8 cellular contexts compared by ENCODE assay signal in genomic region chr4:121252224-121252806, GRCh38.
DNase-seq lines count a peak whose midpoint lies in the region; ATAC-seq and TF ChIP-seq lines count a peak whose summit lies in the region.

No MANE protein-coding gene starts in this region.

- H3K4me1 Mint-ChIP-seq in HFFc6 (ENCODE audit: low read depth): peaks cover 14% of the 10 kb centered on the region
- H3K4me1 Mint-ChIP-seq in activated CD4-positive, alpha-beta T cell treated with anti-CD3 and anti-CD28 coated beads, Interleukin-2, amount 10 ng/mL, durations not matched to agents 24 days and 14 days: peaks cover 43% of the 10 kb centered on the region

- no peaks in the 10 kb centered on the region for H3K36me3 ChIP-seq in lung (ENCODE audit: control insufficient read depth in 2 of 2, insufficient read depth in 2 of 2, low read length in 2 of 2)

- no peak overlapping the region for H3K27ac Mint-ChIP-seq in HFFc6
- no peak overlapping the region for H3K27ac Mint-ChIP-seq in activated CD4-positive, alpha-beta T cell treated with anti-CD3 and anti-CD28 coated beads, Interleukin-2, amount 10 ng/mL, durations not matched to agents 24 days and 14 days

- H3K27me3 Mint-ChIP-seq in HFFc6 (ENCODE audit: insufficient read depth): no peaks in the 10 kb centered on the region; the same call in none of the 2 replicates
- no peaks in the 10 kb centered on the region for H3K27me3 Mint-ChIP-seq in activated CD4-positive, alpha-beta T cell treated with anti-CD3 and anti-CD28 coated beads, Interleukin-2, amount 10 ng/mL, durations not matched to agents 24 days and 14 days

- no peaks in the 10 kb centered on the region for H3K36me3 Mint-ChIP-seq in HFFc6 (ENCODE audit: low read depth)
- H3K36me3 Mint-ChIP-seq in activated CD4-positive, alpha-beta T cell treated with anti-CD3 and anti-CD28 coated beads, Interleukin-2, amount 10 ng/mL, durations not matched to agents 24 days and 14 days (ENCODE audit: low read depth): peaks cover 2% of the 10 kb centered on the region

- ATAC-seq in lung (ENCODE audit: insufficient read depth, low FRiP score) (peak; percentile 64), GM19455 (IDR thresholded peaks at IDR 0.05; ENCODE audit: unreplicated experiment) (no peak)

- no peak overlapping the region for H3K4me3 Mint-ChIP-seq in HFFc6
- no peak overlapping the region for H3K4me3 Mint-ChIP-seq in activated CD4-positive, alpha-beta T cell treated with anti-CD3 and anti-CD28 coated beads, Interleukin-2, amount 10 ng/mL, durations not matched to agents 24 days and 14 days

- no peaks in the 10 kb centered on the region for H3K9me3 Mint-ChIP-seq in HFFc6
- H3K9me3 Mint-ChIP-seq in activated CD4-positive, alpha-beta T cell treated with anti-CD3 and anti-CD28 coated beads, Interleukin-2, amount 10 ng/mL, durations not matched to agents 24 days and 14 days: no peaks in the 10 kb centered on the region

- H3K9me3 ChIP-seq in lung (ENCODE audit: control insufficient read depth in 2 of 2, insufficient read depth in 1 of 2, low read length in 1 of 2): no peaks in the 10 kb centered on the region

- no peaks in the 10 kb centered on the region for H3K27me3 ChIP-seq in lung (ENCODE audit: control insufficient read depth, insufficient read depth)

- H3K4me3 ChIP-seq in lung: no peak overlapping the region

- peak; percentile 76 for DNase-seq in G401 (ENCODE audit: low spot score)
- DNase-seq in HFFc6: peak; percentile 56
- peak; percentile 1 for DNase-seq in NCI-H2196 treated with DMSO at 0.1 percent for 48 hours (lab: John Stamatoyannopoulos, UW; ENCODE audit: unreplicated experiment)
- peak; percentile 85 for DNase-seq in activated CD4-positive, alpha-beta T cell treated with anti-CD3 and anti-CD28 coated beads, Interleukin-2, amount 10 ng/mL, durations not matched to agents 24 days and 14 days
- DNase-seq in ecto neural progenitor cell (ENCODE audit: low spot score): peak; percentile 73
- peak; percentile 67 for DNase-seq in lung (ENCODE audit: low spot score)
- DNase-seq in stimulated activated CD8-positive, alpha-beta memory T cell treated with anti-CD3 and anti-CD28 coated beads, Interleukin-2, amount 100 ng/mL, for 1 hour (ENCODE audit: low read depth in 2 of 2): peak; percentile 14 to 30

- H3K27ac ChIP-seq in lung (ENCODE audit: low read depth in 1 of 2, low read length in 1 of 2): no peak overlapping the region

- 22 to 29% methylated on average over 3 of the region's 3 CpGs for WGBS in lung, 2 donors

- in situ Hi-C loops in G401 (cut with HindIII; ENCODE audit: low sequenced_read_pairs): no loop called here

- intact Hi-C loops in activated CD4-positive, alpha-beta T cell treated with anti-CD3 and anti-CD28 coated beads, Interleukin-2, amount 10 ng/mL, durations not matched to agents 24 days and 14 days (cut with micrococcal nuclease): loop anchor here (1.0 to 10.0 kb wide), 3 partner anchors 25 to 552 kb away; partner anchors contain the start of gene EXOSC9

- H3K4me1 ChIP-seq in lung (ENCODE audit: control insufficient read depth in 2 of 2, insufficient read depth in 2 of 2, low read length in 2 of 2): no peaks in the 10 kb centered on the region

- TF ChIP-seq CTCF in HFFc6 (IDR thresholded peaks at IDR 0.05): peak; percentile 95
- TF ChIP-seq CTCF in lung (IDR thresholded peaks at IDR 0.05; ENCODE audit: control extremely low read depth, extremely low read depth): peak; percentile 75

Comparison
In these comparisons a context has a peak if more than half of its experiments do, and no peak if none do; other contexts are left out.
1. DNase-seq: peak in every context shown above with its lines; median percentile 85 in activated CD4-positive, alpha-beta T cell treated with anti-CD3 and anti-CD28 coated beads, Interleukin-2, amount 10 ng/mL, durations not matched to agents 24 days and 14 days; 76 in G401; 73 in ecto neural progenitor cell; 67 in lung; 56 in HFFc6; 22 in stimulated activated CD8-positive, alpha-beta memory T cell treated with anti-CD3 and anti-CD28 coated beads, Interleukin-2, amount 100 ng/mL, for 1 hour; 1 in NCI-H2196 treated with DMSO at 0.1 percent for 48 hours.